9 cellular contexts compared by ENCODE assay signal in genomic region chr1:207084701-207085180, GRCh38. TPM values are rescaled to one million over a fixed set of nuclear protein-coding genes. Genes with fewer than 3 reads are reported as not detected.
DNase-seq lines count a peak whose midpoint lies in the region; ATAC-seq and TF ChIP-seq lines count a peak whose summit lies in the region.
"Had no signal": no experiment of that assay in that cellular context is flagged by ENCODE, and none has a peak within 500 bp of the region (broad histone marks: within the 10 kb centered on the region; RNA-seq: fewer than 3 reads in every experiment).

No MANE protein-coding gene starts in this region.

- no peaks in the 10 kb centered on the region for H3K27me3 Mint-ChIP-seq in neural progenitor cell (ENCODE audit: insufficient read depth, low read depth)

- DNase-seq in NCI-H187 (lab: John Stamatoyannopoulos, UW) (peak; percentile 23 to 56), NCI-H187 treated with DMSO at 0.1 percent for 48 hours (lab: John Stamatoyannopoulos, UW) (no peak), NT2/D1 (ENCODE audit: low read depth, low spot score) (peak; percentile 83), activated T-cell treated with anti-CD3 and anti-CD28 coated beads for 48 hours (ENCODE audit: low read depth) (peak; percentile 12), fibroblast of lung (ENCODE audit: low read depth in 2 of 2) (peak; percentile 56 to 77), neural progenitor cell (ENCODE audit: low spot score) (peak; percentile 78), upper lobe of left lung (peak in 1 of 2 donors; percentile 76)

- no peaks in the 10 kb centered on the region for H3F3A ChIP-seq in neural progenitor cell (ENCODE audit: low read depth)

- H3K4me2 ChIP-seq in fibroblast of lung (ENCODE audit: extremely low read depth, insufficient read depth, low read length) (no peak overlapping the region), neural progenitor cell (no peak overlapping the region)

- TF ChIP-seq CTCF in fibroblast of lung (conservative IDR thresholded peaks at IDR 0.05 in 1 of 2, IDR thresholded peaks at IDR 0.05 in 1 of 2; ENCODE audit: low read depth in 1 of 2, low read length in 2 of 2) (peak; percentile 57 to 66), neural progenitor cell (IDR thresholded peaks at IDR 0.05) (peak; percentile 69), upper lobe of left lung (IDR thresholded peaks at IDR 0.05) (peak; percentile 36 to 82 (median 68))

- H3K9me3 ChIP-seq in NT2/D1 (ENCODE audit: insufficient read depth, low read length), result no peaks in the 10 kb centered on the region
- no peaks in the 10 kb centered on the region for H3K9me3 ChIP-seq in fibroblast of lung (ENCODE audit: control insufficient read depth, insufficient read depth, low read depth, low read length)
- H3K9me3 ChIP-seq in neural progenitor cell (ENCODE audit: low read depth), result no peaks in the 10 kb centered on the region
- no peaks in the 10 kb centered on the region for H3K9me3 ChIP-seq in upper lobe of left lung

- no peaks in the 10 kb centered on the region for H3K79me2 ChIP-seq in fibroblast of lung (ENCODE audit: control insufficient read depth, insufficient read depth, low read length)
- H3K79me2 ChIP-seq in neural progenitor cell (ENCODE audit: low read depth), result no peaks in the 10 kb centered on the region

- no peak overlapping the region for H3K27ac Mint-ChIP-seq in neural progenitor cell

- no peak overlapping the region for H3K4me3 ChIP-seq in NT2/D1 (ENCODE audit: insufficient read length, low read depth)
- no peak overlapping the region for H3K4me3 ChIP-seq in fibroblast of lung (replicated peaks in 1 of 4; ENCODE audit: control extremely low read depth in 1 of 4, insufficient read depth in 1 of 4, low read depth in 3 of 4, low read length in 4 of 4)
- H3K4me3 ChIP-seq in neural progenitor cell, result no peak overlapping the region
- no peak overlapping the region for H3K4me3 ChIP-seq in upper lobe of left lung

- H3K27me3 ChIP-seq in NT2/D1 (ENCODE audit: insufficient read depth, insufficient read length) (no peaks in the 10 kb centered on the region), fibroblast of lung (ENCODE audit: control insufficient read depth, insufficient read depth, low read length) (no peaks in the 10 kb centered on the region), neural progenitor cell (no peaks in the 10 kb centered on the region), upper lobe of left lung (no peaks in the 10 kb centered on the region)

- H3K9ac ChIP-seq in NT2/D1 (ENCODE audit: insufficient read length, low read depth) (no peak overlapping the region), fibroblast of lung (ENCODE audit: insufficient read depth, low read length) (no peak overlapping the region), neural progenitor cell (no peak overlapping the region)

- H4K20me1 ChIP-seq in fibroblast of lung (ENCODE audit: control insufficient read depth, extremely low read depth, insufficient read depth, low read length), result no peaks in the 10 kb centered on the region
- H4K20me1 ChIP-seq in neural progenitor cell (ENCODE audit: low read depth), result no peaks in the 10 kb centered on the region

- H3K36me3 ChIP-seq in NT2/D1 (ENCODE audit: insufficient read depth, insufficient read length, low read length) (no peaks in the 10 kb centered on the region), fibroblast of lung (ENCODE audit: control insufficient read depth, insufficient read depth, low read length) (no peaks in the 10 kb centered on the region), neural progenitor cell (no peaks in the 10 kb centered on the region), upper lobe of left lung (no peaks in the 10 kb centered on the region)

- no peaks in the 10 kb centered on the region for H3K4me1 ChIP-seq in NT2/D1 (ENCODE audit: insufficient read depth, insufficient read length)
- no peaks in the 10 kb centered on the region for H3K4me1 ChIP-seq in fibroblast of lung (ENCODE audit: control insufficient read depth, extremely low read depth, insufficient read depth, low read length)
- H3K4me1 ChIP-seq in neural progenitor cell, result no peaks in the 10 kb centered on the region
- peaks cover 0 to 22% (median 8%) of the 10 kb centered on the region in 4 donors for H3K4me1 ChIP-seq in upper lobe of left lung

- H3K27ac ChIP-seq in fibroblast of lung (ENCODE audit: insufficient read depth, low read length), result no peak overlapping the region
- H3K27ac ChIP-seq in neural progenitor cell, result no peak overlapping the region
- H3K27ac ChIP-seq in upper lobe of left lung, result peak overlapping the region in 2 of 4 donors; percentile 24 to 37

- peak; percentile 70 for ATAC-seq in HG03342 (IDR thresholded peaks at IDR 0.05; ENCODE audit: unreplicated experiment)
- peak; percentile 64 to 78 for ATAC-seq in upper lobe of left lung (ENCODE audit: low FRiP score in 2 of 2)

- peaks cover 2% of the 10 kb centered on the region for H3K4me1 Mint-ChIP-seq in neural progenitor cell

- no peaks in the 10 kb centered on the region for H3K36me3 Mint-ChIP-seq in neural progenitor cell

- WGBS in upper lobe of left lung, 2 donors, result 26 to 29% methylated on average over 8 of the region's 8 CpGs

- TF ChIP-seq EP300 in upper lobe of left lung (IDR thresholded peaks at IDR 0.05), result no peak

- no peaks in the 10 kb centered on the region for H3K9me3 Mint-ChIP-seq in neural progenitor cell

- no peak overlapping the region for H3K4me3 Mint-ChIP-seq in neural progenitor cell

- H2AFZ ChIP-seq in fibroblast of lung (ENCODE audit: low read length) (no peak overlapping the region), neural progenitor cell (replicated peaks) (no peak overlapping the region)

- no peak for TF ChIP-seq POLR2A in upper lobe of left lung (IDR thresholded peaks at IDR 0.05)

RNA-seq across cellular contexts. Expression of gene C4BPB, which starts 3.9 kb away (rescaled TPM):
- total RNA-seq in fibroblast of lung (not detected in 2 replicates), neural progenitor cell (ENCODE audit: low replicate concordance) (not detected in 2 replicates), upper lobe of left lung (10 to 100 TPM in 2 of 6 donors, 1 to 10 TPM in 4; 1.1 to 40.9 (median 9.2) TPM)
- not detected in 2 replicates for polyA plus RNA-seq in fibroblast of lung
- not detected in 2 replicates for polyA plus RNA-seq in fibroblast of lung (2012)
- not detected in 2 replicates for polyA minus RNA-seq in fibroblast of lung (ENCODE audit: low replicate concordance)
- total RNA-seq: lower leg skin had no signal

RNA-seq across cellular contexts. Expression of gene C4BPA, which starts 19.3 kb away (rescaled TPM):
- total RNA-seq in fibroblast of lung (not detected in 2 replicates), neural progenitor cell (ENCODE audit: low replicate concordance) (0.06 TPM in 1 of 2 replicates, not detected in the other), upper lobe of left lung (100 to 1,000 TPM in 3 of 6 donors, 10 to 100 TPM in 3; 39.0 to 618 (median 118) TPM)
- not detected in 2 replicates for polyA plus RNA-seq in fibroblast of lung
- polyA plus RNA-seq in fibroblast of lung (2012), result not detected in 2 replicates
- not detected in 2 replicates for polyA minus RNA-seq in fibroblast of lung (ENCODE audit: low replicate concordance)
- total RNA-seq: lower leg skin had no signal

RNA-seq across cellular contexts. Expression of gene PFKFB2, which starts 31.7 kb away (rescaled TPM):
- total RNA-seq in fibroblast of lung (6.2 and 7.6 TPM in 2 replicates), neural progenitor cell (ENCODE audit: low replicate concordance) (6.0 and 10.0 TPM in 2 replicates), upper lobe of left lung (10 to 100 TPM; 25.3 to 95.5 (median 58.0) TPM)
- 1.5 and 3.2 TPM in 2 replicates for polyA plus RNA-seq in fibroblast of lung
- 1.2 and 2.8 TPM in 2 replicates for polyA plus RNA-seq in fibroblast of lung (2012)
- polyA minus RNA-seq in fibroblast of lung (ENCODE audit: low replicate concordance), result 1.2 and 1.5 TPM in 2 replicates

RNA-seq across cellular contexts. Expression of gene YOD1, which starts 33.7 kb away (rescaled TPM):
- 5.6 and 6.2 TPM in 2 replicates for total RNA-seq in fibroblast of lung
- 2.5 and 3.0 TPM in 2 replicates for polyA plus RNA-seq in fibroblast of lung
- polyA plus RNA-seq in fibroblast of lung (2012), result 2.2 and 2.6 TPM in 2 replicates
- 0.63 and 0.79 TPM in 2 replicates for polyA minus RNA-seq in fibroblast of lung (ENCODE audit: low replicate concordance)
- total RNA-seq in neural progenitor cell (ENCODE audit: low replicate concordance), result 17.7 and 27.0 TPM in 2 replicates
- 10 to 100 TPM in 3 of 6 donors, 1 to 10 TPM in 3; 6.0 to 24.4 (median 9.4) TPM for total RNA-seq in upper lobe of left lung

RNA-seq across cellular contexts. Expression of gene C1orf116, which starts 52.2 kb away (rescaled TPM):
- not detected in 2 replicates for total RNA-seq in fibroblast of lung
- polyA plus RNA-seq in fibroblast of lung, result 0.01 and 0.06 TPM in 2 replicates
- polyA plus RNA-seq in fibroblast of lung (2012), result 0.03 and 0.05 TPM in 2 replicates
- 0.85 TPM in 1 of 2 replicates, not detected in the other for polyA minus RNA-seq in fibroblast of lung (ENCODE audit: low replicate concordance)
- 0.04 and 0.56 TPM in 2 replicates for total RNA-seq in neural progenitor cell (ENCODE audit: low replicate concordance)
- 100 to 1,000 TPM in 5 of 6 donors, 10 to 100 TPM in 1; 92.5 to 222 (median 193) TPM for total RNA-seq in upper lobe of left lung

Comparison
In these comparisons a context has a peak if more than half of its experiments do, and no peak if none do; other contexts are left out.
1. RNA of gene C4BPA, which starts 19.3 kb away (total RNA-seq): 39.0 to 618 TPM in upper lobe of left lung; not detected in fibroblast of lung and 0.06 TPM in neural progenitor cell; every median in the first group is over 10 times any median in the second.
2. Peak in every context shown above with its lines, with median percentiles within 50 percentile points of each other: CTCF ChIP-seq.